ENCODE assay signal across 2 cellular contexts in genomic region chr6:63554782-63555181, GRCh38.
A peak's percentile ranks its signal among the peaks of the same experiment; 100 is the strongest.
TF ChIP-seq lines count a peak whose summit lies in the region.

No MANE protein-coding gene starts in this region.

TF ChIP-seq in HepG2, 621 proteins besides CTCF, POLR2A, EP300 and RAD21:
- no peak for TF ChIP-seq HDAC1 (CRISPR knock-in tag; IDR thresholded peaks at IDR 0.05)
- TF ChIP-seq, protein P1, sequence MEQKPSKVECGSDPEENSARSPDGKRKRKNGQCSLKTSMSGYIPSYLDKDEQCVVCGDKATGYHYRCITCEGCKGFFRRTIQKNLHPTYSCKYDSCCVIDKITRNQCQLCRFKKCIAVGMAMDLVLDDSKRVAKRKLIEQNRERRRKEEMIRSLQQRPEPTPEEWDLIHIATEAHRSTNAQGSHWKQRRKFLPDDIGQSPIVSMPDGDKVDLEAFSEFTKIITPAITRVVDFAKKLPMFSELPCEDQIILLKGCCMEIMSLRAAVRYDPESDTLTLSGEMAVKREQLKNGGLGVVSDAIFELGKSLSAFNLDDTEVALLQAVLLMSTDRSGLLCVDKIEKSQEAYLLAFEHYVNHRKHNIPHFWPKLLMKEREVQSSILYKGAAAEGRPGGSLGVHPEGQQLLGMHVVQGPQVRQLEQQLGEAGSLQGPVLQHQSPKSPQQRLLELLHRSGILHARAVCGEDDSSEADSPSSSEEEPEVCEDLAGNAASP (CRISPR knock-in tag; IDR thresholded peaks at IDR 0.05; ENCODE audit: borderline replicate concordance), result peak; percentile 33; the same call in 1 of the 2 replicates
- no peak for TF ChIP-seq ZNF512B (CRISPR knock-in tag; IDR thresholded peaks at IDR 0.05; ENCODE audit: borderline replicate concordance)
- no peak for TF ChIP-seq TEAD3 (CRISPR knock-in tag; optimal IDR thresholded peaks at IDR 0.05; ENCODE audit: borderline replicate concordance)
- TF ChIP-seq, protein P2, sequence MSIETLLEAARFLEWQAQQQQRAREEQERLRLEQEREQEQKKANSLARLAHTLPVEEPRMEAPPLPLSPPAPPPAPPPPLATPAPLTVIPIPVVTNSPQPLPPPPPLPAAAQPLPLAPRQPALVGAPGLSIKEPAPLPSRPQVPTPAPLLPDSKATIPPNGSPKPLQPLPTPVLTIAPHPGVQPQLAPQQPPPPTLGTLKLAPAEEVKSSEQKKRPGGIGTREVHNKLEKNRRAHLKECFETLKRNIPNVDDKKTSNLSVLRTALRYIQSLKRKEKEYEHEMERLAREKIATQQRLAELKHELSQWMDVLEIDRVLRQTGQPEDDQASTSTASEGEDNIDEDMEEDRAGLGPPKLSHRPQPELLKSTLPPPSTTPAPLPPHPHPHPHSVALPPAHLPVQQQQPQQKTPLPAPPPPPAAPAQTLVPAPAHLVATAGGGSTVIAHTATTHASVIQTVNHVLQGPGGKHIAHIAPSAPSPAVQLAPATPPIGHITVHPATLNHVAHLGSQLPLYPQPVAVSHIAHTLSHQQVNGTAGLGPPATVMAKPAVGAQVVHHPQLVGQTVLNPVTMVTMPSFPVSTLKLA (IDR thresholded peaks at IDR 0.05), result peak; percentile 90
- TF ChIP-seq POLR2AphosphoS5 (IDR thresholded peaks at IDR 0.05; ENCODE audit: low read depth, low read length), result no peak
- TF ChIP-seq THYN1 (CRISPR knock-in tag; IDR thresholded peaks at IDR 0.05; ENCODE audit: borderline replicate concordance, low read depth), result no peak
- TF ChIP-seq ONECUT2 (CRISPR knock-in tag; IDR thresholded peaks at IDR 0.05), result no peak
- TF ChIP-seq BCL6 (CRISPR knock-in tag; IDR thresholded peaks at IDR 0.05), result peak; percentile 29; the same call in 1 of the 2 replicates
- TF ChIP-seq KLF16 (CRISPR knock-in tag; IDR thresholded peaks at IDR 0.05), result 0 out of 4 replicates have a peak, but pooled peaks of 1 of the 2 experiments have one; percentile 25
- TF ChIP-seq, protein P3, sequence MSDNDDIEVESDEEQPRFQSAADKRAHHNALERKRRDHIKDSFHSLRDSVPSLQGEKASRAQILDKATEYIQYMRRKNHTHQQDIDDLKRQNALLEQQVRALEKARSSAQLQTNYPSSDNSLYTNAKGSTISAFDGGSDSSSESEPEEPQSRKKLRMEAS (IDR thresholded peaks at IDR 0.05), result peak; percentile 35; the same call in 1 of the 2 replicates
- TF ChIP-seq, protein P4, sequence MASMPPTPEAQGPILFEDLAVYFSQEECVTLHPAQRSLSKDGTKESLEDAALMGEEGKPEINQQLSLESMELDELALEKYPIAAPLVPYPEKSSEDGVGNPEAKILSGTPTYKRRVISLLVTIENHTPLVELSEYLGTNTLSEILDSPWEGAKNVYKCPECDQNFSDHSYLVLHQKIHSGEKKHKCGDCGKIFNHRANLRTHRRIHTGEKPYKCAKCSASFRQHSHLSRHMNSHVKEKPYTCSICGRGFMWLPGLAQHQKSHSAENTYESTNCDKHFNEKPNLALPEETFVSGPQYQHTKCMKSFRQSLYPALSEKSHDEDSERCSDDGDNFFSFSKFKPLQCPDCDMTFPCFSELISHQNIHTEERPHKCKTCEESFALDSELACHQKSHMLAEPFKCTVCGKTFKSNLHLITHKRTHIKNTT (CRISPR knock-in tag; IDR thresholded peaks at IDR 0.05), result no peak
- no peak for TF ChIP-seq SOX13 (IDR thresholded peaks at IDR 0.05)
- TF ChIP-seq SOX13 (CRISPR knock-in tag; conservative IDR thresholded peaks at IDR 0.05 in 1 of 2, IDR thresholded peaks at IDR 0.05 in 1 of 2), result peak in 1 of 2 experiments; percentile 40; a peak in 2 of 4 replicates
- peak; percentile 40; the same call in 1 of the 2 replicates for TF ChIP-seq RBFOX2 (IDR thresholded peaks at IDR 0.05; ENCODE audit: low read depth, low read length)
- no peak for TF ChIP-seq ZNF432 (CRISPR knock-in tag; IDR thresholded peaks at IDR 0.05; ENCODE audit: borderline replicate concordance)
- no peak for TF ChIP-seq HNRNPLL (IDR thresholded peaks at IDR 0.05; ENCODE audit: low read depth, low read length, poor library complexity, severe bottlenecking)

TF ChIP-seq in K562, 482 proteins besides CTCF, POLR2A, EP300 and RAD21:
- TF ChIP-seq MGA (IDR thresholded peaks at IDR 0.05), result peak; percentile 76
- TF ChIP-seq KAT2B (IDR thresholded peaks at IDR 0.05; ENCODE audit: low read depth, low read length), result no peak
- no peak for TF ChIP-seq ZZZ3 (IDR thresholded peaks at IDR 0.05)
- TF ChIP-seq TEAD4 (IDR thresholded peaks at IDR 0.05; ENCODE audit: low read length), result no peak
- no peak for TF ChIP-seq TEAD4 (CRISPR knock-in tag; IDR thresholded peaks at IDR 0.05; ENCODE audit: borderline replicate concordance)
- TF ChIP-seq TOE1 (IDR thresholded peaks at IDR 0.05; ENCODE audit: borderline replicate concordance), result no peak
- no peak for TF ChIP-seq TOE1 (CRISPR knock-in tag; IDR thresholded peaks at IDR 0.05; ENCODE audit: borderline replicate concordance, low read depth)
- no peak for TF ChIP-seq KDM1A (IDR thresholded peaks at IDR 0.05)
- no peak for TF ChIP-seq MBD1 (CRISPR knock-in tag; IDR thresholded peaks at IDR 0.05)
- no peak for TF ChIP-seq ZNF586 (CRISPR knock-in tag; conservative IDR thresholded peaks at IDR 0.05)
- no peak for TF ChIP-seq ZNF507 (tag; conservative IDR thresholded peaks at IDR 0.05)
- TF ChIP-seq C11orf30 (IDR thresholded peaks at IDR 0.05; ENCODE audit: low read depth), result no peak
- peak; percentile 61 for TF ChIP-seq L3MBTL2 (IDR thresholded peaks at IDR 0.05)
